ENCODE assay signal across 15 cellular contexts in genomic region chr5:16457853-16458252, GRCh38. TPM values are rescaled to one million over a fixed set of nuclear protein-coding genes. Genes with fewer than 3 reads are reported as not detected.
A peak's percentile ranks its signal among the peaks of the same experiment; 100 is the strongest.
DNase-seq lines count a peak whose midpoint lies in the region; ATAC-seq and TF ChIP-seq lines count a peak whose summit lies in the region.
"Had no signal": no experiment of that assay in that cellular context is flagged by ENCODE, and none has a peak within 500 bp of the region (broad histone marks: within the 10 kb centered on the region; RNA-seq: fewer than 3 reads in every experiment).

No MANE protein-coding gene starts in this region.

- peak overlapping the region; percentile 4 for H3K27ac Mint-ChIP-seq in MCF 10A (ENCODE audit: low read depth, unreplicated experiment)
- H3K27ac Mint-ChIP-seq in activated CD4-positive, alpha-beta memory T cell treated with anti-CD3 and anti-CD28 coated beads, Interleukin-2, amount 10 ng/mL, durations not matched to agents 7 days and 5 days, result peak overlapping the region; percentile 48
- H3K27ac Mint-ChIP-seq in chondrocyte (ENCODE audit: unreplicated experiment), result peak overlapping the region; percentile 9

- no peak overlapping the region for H3K4me2 ChIP-seq in smooth muscle cell

- H3K79me2 ChIP-seq in smooth muscle cell (ENCODE audit: low read depth), result peaks cover 40% of the 10 kb centered on the region

- POLR2A ChIA-PET in MCF 10A (lab: Yijun Ruan, JAX), result interaction anchor here (2.2 kb wide), 1 partner anchor 9 kb away, joined by 6 read pairs; no protein-coding TSS in a partner anchor
- POLR2A ChIA-PET in activated CD4-positive, alpha-beta memory T cell treated with anti-CD3 and anti-CD28 coated beads, Interleukin-2, amount 10 ng/mL, durations not matched to agents 7 days and 5 days (lab: Charles Lee), result no interaction called here

- WGBS in smooth muscle cell (ENCODE audit: low lambda C conversion rate), result 50% methylated on average over 1 of the region's 1 CpG

- no peaks in the 10 kb centered on the region for H3K27me3 Mint-ChIP-seq in MCF 10A (ENCODE audit: insufficient read depth, unreplicated experiment)
- no peaks in the 10 kb centered on the region for H3K27me3 Mint-ChIP-seq in activated CD4-positive, alpha-beta memory T cell treated with anti-CD3 and anti-CD28 coated beads, Interleukin-2, amount 10 ng/mL, durations not matched to agents 7 days and 5 days
- no peaks in the 10 kb centered on the region for H3K27me3 Mint-ChIP-seq in chondrocyte (ENCODE audit: low read depth)

- H3K27ac ChIP-seq in breast epithelium (no peak overlapping the region), smooth muscle cell (ENCODE audit: low read depth) (peak overlapping the region; percentile 37)
- H3K27ac ChIP-seq: esophagus muscularis mucosa had no signal

- no peak for TF ChIP-seq POLR2A in breast epithelium (IDR thresholded peaks at IDR 0.05)

- TF ChIP-seq CTCF in MCF 10A (IDR thresholded peaks at IDR 0.05; ENCODE audit: unreplicated experiment) (no peak), breast epithelium (IDR thresholded peaks at IDR 0.05) (no peak), chondrocyte (IDR thresholded peaks at IDR 0.05) (no peak), smooth muscle cell (IDR thresholded peaks at IDR 0.05; ENCODE audit: borderline replicate concordance, insufficient read depth, poor library complexity, severe bottlenecking) (no peak)

- H3K9ac ChIP-seq in smooth muscle cell (ENCODE audit: low read depth), result no peak overlapping the region

- no peaks in the 10 kb centered on the region for H3K9me3 Mint-ChIP-seq in MCF 10A (ENCODE audit: unreplicated experiment)
- no peaks in the 10 kb centered on the region for H3K9me3 Mint-ChIP-seq in activated CD4-positive, alpha-beta memory T cell treated with anti-CD3 and anti-CD28 coated beads, Interleukin-2, amount 10 ng/mL, durations not matched to agents 7 days and 5 days
- no peaks in the 10 kb centered on the region for H3K9me3 Mint-ChIP-seq in chondrocyte (ENCODE audit: low read depth)

- CTCF ChIA-PET in MCF 10A (lab: Yijun Ruan, JAX), result interaction anchor here (0.5 to 9.5 kb wide), 15 partner anchors 9 to 994 kb away, joined by 3 to 210 read pairs (median 4); no protein-coding TSS in a partner anchor
- CTCF ChIA-PET in activated CD4-positive, alpha-beta memory T cell treated with anti-CD3 and anti-CD28 coated beads, Interleukin-2, amount 10 ng/mL, durations not matched to agents 7 days and 5 days (lab: Charles Lee), result interaction anchor here (3.0 to 4.6 kb wide), 3 partner anchors 11 to 297 kb away, joined by 20 to 48 read pairs (median 30); no protein-coding TSS in a partner anchor

- intact Hi-C loops in MCF 10A (cut with micrococcal nuclease), result no loop called here
- intact Hi-C loops in breast epithelium (cut with DNase I; ENCODE audit: low total_unique reads), result no loop called here

- H3K4me1 ChIP-seq in breast epithelium (peaks cover 0 to 10% of the 10 kb centered on the region in 2 donors), smooth muscle cell (ENCODE audit: low read depth) (no peaks in the 10 kb centered on the region)

- no peaks in the 10 kb centered on the region for H3K27me3 ChIP-seq in breast epithelium
- no peaks in the 10 kb centered on the region for H3K27me3 ChIP-seq in smooth muscle cell (ENCODE audit: low read depth)
- H3K27me3 ChIP-seq: esophagus muscularis mucosa had no signal

- peaks cover 96% of the 10 kb centered on the region for H4K20me1 ChIP-seq in smooth muscle cell (ENCODE audit: low read depth)

- no peak overlapping the region for H3K4me3 Mint-ChIP-seq in MCF 10A (ENCODE audit: unreplicated experiment)
- H3K4me3 Mint-ChIP-seq in activated CD4-positive, alpha-beta memory T cell treated with anti-CD3 and anti-CD28 coated beads, Interleukin-2, amount 10 ng/mL, durations not matched to agents 7 days and 5 days, result no peak overlapping the region
- H3K4me3 Mint-ChIP-seq in chondrocyte (ENCODE audit: unreplicated experiment), result no peak overlapping the region

- H3K36me3 Mint-ChIP-seq in MCF 10A (ENCODE audit: insufficient read depth, unreplicated experiment), result peaks cover 72% of the 10 kb centered on the region
- peaks cover 73% of the 10 kb centered on the region for H3K36me3 Mint-ChIP-seq in activated CD4-positive, alpha-beta memory T cell treated with anti-CD3 and anti-CD28 coated beads, Interleukin-2, amount 10 ng/mL, durations not matched to agents 7 days and 5 days (ENCODE audit: low read depth)
- H3K36me3 Mint-ChIP-seq in chondrocyte (ENCODE audit: low read depth), result peaks cover 28% of the 10 kb centered on the region

- ATAC-seq in GM21526 (IDR thresholded peaks at IDR 0.05; ENCODE audit: low FRiP score, unreplicated experiment) (no peak), HG03521 (IDR thresholded peaks at IDR 0.05; ENCODE audit: unreplicated experiment) (no peak)
- ATAC-seq: GM12878 had no signal

- H2AFZ ChIP-seq in smooth muscle cell (ENCODE audit: low read depth), result no peak overlapping the region

- peaks cover 6% of the 10 kb centered on the region for H3F3A ChIP-seq in smooth muscle cell (ENCODE audit: low read depth)

- H3K4me3 ChIP-seq in breast epithelium, result no peak overlapping the region
- no peak overlapping the region for H3K4me3 ChIP-seq in smooth muscle cell
- H3K4me3 ChIP-seq: esophagus muscularis mucosa, GM12878, mucosa of descending colon had no signal

- H3K36me3 ChIP-seq in breast epithelium, result peaks cover 9% of the 10 kb centered on the region
- H3K36me3 ChIP-seq in smooth muscle cell (ENCODE audit: low read depth), result peaks cover 8% of the 10 kb centered on the region

- TSS peak; percentile 2 for BruUV-seq in MCF 10A (replicated peaks; lab: Mats Ljungman, UMichigan)

- DNase-seq in MCF 10A (ENCODE audit: unreplicated experiment), result no peak
- no peak for DNase-seq in breast epithelium (ENCODE audit: low spot score in 2 of 2)
- no peak for DNase-seq in activated CD4-positive, alpha-beta memory T cell treated with anti-CD3 and anti-CD28 coated beads, Interleukin-2, amount 10 ng/mL, durations not matched to agents 7 days and 5 days
- DNase-seq in chondrocyte (ENCODE audit: low spot score), result no peak
- DNase-seq in smooth muscle cell (lab: John Stamatoyannopoulos, UW; ENCODE audit: unreplicated experiment), result no peak
- no peak for DNase-seq in middle frontal gyrus (ENCODE audit: extremely low spot score, low spot score)
- DNase-seq: Kasumi-1; mucosa of descending colon; NCI-H1417 treated with DMSO at 0.1 percent for 48 hours; NCI-H2227 treated with DMSO at 0.1 percent for 48 hours; stimulated activated CD4-positive, alpha-beta T cell treated with anti-CD3 and anti-CD28 coated beads, Interleukin-4, amount 100 ng/mL, for 1 hour had no signal

- H3K4me1 Mint-ChIP-seq in MCF 10A (ENCODE audit: insufficient read depth, unreplicated experiment), result peaks cover 43% of the 10 kb centered on the region
- peaks cover 66% of the 10 kb centered on the region for H3K4me1 Mint-ChIP-seq in activated CD4-positive, alpha-beta memory T cell treated with anti-CD3 and anti-CD28 coated beads, Interleukin-2, amount 10 ng/mL, durations not matched to agents 7 days and 5 days
- peaks cover 45% of the 10 kb centered on the region for H3K4me1 Mint-ChIP-seq in chondrocyte (ENCODE audit: low read depth)

- no peaks in the 10 kb centered on the region for H3K9me3 ChIP-seq in breast epithelium
- no peaks in the 10 kb centered on the region for H3K9me3 ChIP-seq in smooth muscle cell (replicated peaks; ENCODE audit: low read depth)
- H3K9me3 ChIP-seq: esophagus muscularis mucosa, mucosa of descending colon had no signal

RNA-seq across cellular contexts. Expression of gene ZNF622, which starts 7.7 kb away (rescaled TPM):
- total RNA-seq in MCF 10A (2022) (34.0 and 34.1 TPM in 2 replicates), breast epithelium (10 to 100 TPM; 27.9 to 37.6 (median 31.3) TPM), chondrocyte (30.5 to 32.7 TPM (median 30.9 TPM) in 3 replicates), smooth muscle cell (38.0 and 40.7 TPM in 2 replicates)
- 10 to 100 TPM; 36.0 to 38.1 TPM for total RNA-seq in activated CD4-positive, alpha-beta memory T cell treated with anti-CD3 and anti-CD28 coated beads, Interleukin-2, amount 10 ng/mL, durations not matched to agents 7 days and 5 days
- polyA plus RNA-seq in smooth muscle cell, result 65.3 and 68.0 TPM in 2 replicates
